25 cellular contexts compared by ENCODE assay signal in the genomic region with DNA sequence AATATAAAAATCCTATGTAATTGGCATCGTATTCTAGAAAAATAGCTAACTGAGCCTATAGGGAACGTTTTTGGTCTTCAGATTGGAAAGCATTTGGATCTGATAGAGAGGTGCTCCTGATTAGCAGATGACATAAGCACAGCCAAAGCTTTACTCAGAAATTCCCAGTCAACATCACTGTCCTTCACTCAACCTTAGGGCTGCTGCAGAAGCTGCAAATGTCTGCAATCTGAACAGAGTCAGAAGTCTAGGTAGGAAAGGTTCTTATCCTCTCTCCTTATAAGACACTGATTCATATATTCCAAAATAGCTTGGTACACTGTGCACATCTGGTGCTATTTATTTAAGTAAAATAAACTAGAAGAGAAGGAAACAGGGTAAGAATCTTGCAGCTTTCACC.
"Had no signal": no experiment of that assay in that cellular context is flagged by ENCODE, and none has a peak within 500 bp of the region (broad histone marks: within the 10 kb centered on the region; RNA-seq: fewer than 3 reads in every experiment).

No MANE protein-coding gene starts in this region.

- DNase-seq: activated CD4-positive, alpha-beta T cell treated with anti-CD3 and anti-CD28 coated beads for 48 hours; activated CD4-positive, alpha-beta T cell treated with anti-CD3 and anti-CD28 coated beads, Interleukin-2, amount 50 U/mL, for 4 hours; activated CD4-positive, CD25-positive, alpha-beta regulatory T cell treated with anti-CD3 and anti-CD28 coated beads, Interleukin-2, amount 50 U/mL, for 72 hours; activated CD8-positive, alpha-beta memory T cell treated with anti-CD3 and anti-CD28 coated beads, Interleukin-2, amount 50 U/mL, for 48 hours; activated CD8-positive, alpha-beta T cell treated with anti-CD3 and anti-CD28 coated beads, Interleukin-2, amount 10 ng/mL, durations not matched to agents 7 days and 5 days; activated effector memory CD4-positive, alpha-beta T cell treated with anti-CD3 and anti-CD28 coated beads, Interleukin-2, amount 50 U/mL, for 16 hours; activated naive CD4-positive, alpha-beta T cell treated with Interleukin-2 at 50 U/mL for 16 hours; activated naive CD8-positive, alpha-beta T cell treated with anti-CD3 and anti-CD28 coated beads, Interleukin-2, amount 50 U/mL, for 24 hours; activated T-cell treated with anti-CD3 and anti-CD28 coated beads, Interleukin-2, amount 50 U/mL, for 1 hour; amygdala; cerebellar nuclear complex; Kasumi-1; KBM-7; NCI-H1105 treated with DMSO at 0.1 percent for 48 hours; NCI-H1436 treated with DMSO at 0.1 percent for 48 hours; NCI-H187; NCI-H2171; NCI-H2227 treated with DMSO at 0.1 percent for 48 hours; NCI-H526; NCI-H774; SIG-M5 had no signal

- H3K27ac Mint-ChIP-seq: activated naive CD4-positive, alpha-beta T cell treated with anti-CD3 and anti-CD28 coated beads, Interleukin-2, amount 50 U/mL, for 72 hours; activated naive CD8-positive, alpha-beta T cell treated with anti-CD3 and anti-CD28 coated beads, Interleukin-2, amount 50 U/mL, for 24 hours; T-helper 1 cell treated with Interleukin-12 subunit alpha and Interleukin-12 subunit beta and Interleukin-4 antibody, amounts not matched to agents 30 μg/mL and 1 μg/mL, for 36 hours; WTC11 had no signal

- H3K4me1 Mint-ChIP-seq: activated naive CD8-positive, alpha-beta T cell treated with anti-CD3 and anti-CD28 coated beads, Interleukin-2, amount 50 U/mL, for 24 hours; WTC11 had no signal

- H3K27me3 Mint-ChIP-seq: activated naive CD8-positive, alpha-beta T cell treated with anti-CD3 and anti-CD28 coated beads, Interleukin-2, amount 50 U/mL, for 24 hours; brain had no signal

- ATAC-seq: activated CD8-positive, alpha-beta T cell treated with anti-CD3 and anti-CD28 coated beads, Interleukin-2, amount 10 ng/mL, durations not matched to agents 7 days and 5 days; activated naive CD4-positive, alpha-beta T cell treated with anti-CD3 and anti-CD28 coated beads, Interleukin-2, amount 50 U/mL, for 72 hours; activated naive CD8-positive, alpha-beta T cell treated with anti-CD3 and anti-CD28 coated beads, Interleukin-2, amount 50 U/mL, for 24 hours; WTC11 had no signal

- H3K36me3 Mint-ChIP-seq: activated naive CD4-positive, alpha-beta T cell treated with anti-CD3 and anti-CD28 coated beads, Interleukin-2, amount 50 U/mL, for 72 hours had no signal

- H3K9me3 Mint-ChIP-seq: activated naive CD4-positive, alpha-beta T cell treated with anti-CD3 and anti-CD28 coated beads, Interleukin-2, amount 50 U/mL, for 72 hours; activated naive CD8-positive, alpha-beta T cell treated with anti-CD3 and anti-CD28 coated beads, Interleukin-2, amount 50 U/mL, for 24 hours; brain; T-helper 1 cell treated with Interleukin-12 subunit alpha and Interleukin-12 subunit beta and Interleukin-4 antibody, amounts not matched to agents 30 μg/mL and 1 μg/mL, for 36 hours; WTC11 had no signal

- H3K4me3 Mint-ChIP-seq: activated CD8-positive, alpha-beta T cell treated with anti-CD3 and anti-CD28 coated beads, Interleukin-2, amount 10 ng/mL, durations not matched to agents 7 days and 5 days; activated naive CD8-positive, alpha-beta T cell treated with anti-CD3 and anti-CD28 coated beads, Interleukin-2, amount 50 U/mL, for 24 hours; brain; T-helper 1 cell treated with Interleukin-12 subunit alpha and Interleukin-12 subunit beta and Interleukin-4 antibody, amounts not matched to agents 30 μg/mL and 1 μg/mL, for 36 hours; WTC11 had no signal
